23 cellular contexts compared by ENCODE assay signal in the genomic region with DNA sequence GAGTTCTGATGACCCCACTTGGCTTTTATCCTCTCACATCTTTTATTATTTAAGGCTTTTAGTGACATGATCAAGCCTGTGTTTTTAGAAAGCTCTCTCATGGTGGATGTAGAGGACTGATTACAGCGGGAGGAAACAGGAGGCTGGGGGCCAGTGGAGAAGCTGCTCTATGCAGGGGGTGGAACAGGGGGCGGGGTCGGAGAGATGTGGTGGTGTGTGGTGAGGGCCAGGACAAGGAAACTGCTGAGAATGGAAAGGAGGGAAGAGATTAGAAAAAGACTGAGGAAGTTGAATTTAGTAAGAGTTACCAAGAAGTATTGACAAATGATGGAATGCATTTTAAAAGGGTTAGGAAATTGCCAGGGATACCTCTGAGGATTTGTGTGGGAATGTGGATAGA.
DNase-seq lines count a peak whose midpoint lies in the region; ATAC-seq and TF ChIP-seq lines count a peak whose summit lies in the region.
"Had no signal": no experiment of that assay in that cellular context is flagged by ENCODE, and none has a peak within 500 bp of the region (broad histone marks: within the 10 kb centered on the region; RNA-seq: fewer than 3 reads in every experiment).

No MANE protein-coding gene starts in this region.

- no peak overlapping the region for H3K4me3 ChIP-seq in HAP-1
- H3K4me3 ChIP-seq in neural progenitor cell: no peak overlapping the region
- H3K4me3 ChIP-seq: A549; BLaER1 treated with 17β-estradiol and CSF1 and Interleukin-3, amounts not matched to agents 10 nM and 100 nM; GM12878; GM23338 had no signal

- H3K4me2 ChIP-seq in neural progenitor cell: no peak overlapping the region
- H3K4me2 ChIP-seq: A549; BLaER1 treated with 17β-estradiol and CSF1 and Interleukin-3, amounts not matched to agents 10 nM and 100 nM; GM23338 had no signal

- H3K4me1 ChIP-seq in HAP-1: peaks cover 31% of the 10 kb centered on the region
- H3K4me1 ChIP-seq in neural progenitor cell: no peaks in the 10 kb centered on the region
- H3K4me1 ChIP-seq: A549; BE2C; BLaER1 treated with 17β-estradiol and CSF1 and Interleukin-3, amounts not matched to agents 10 nM and 100 nM had no signal

- H3K4me1 Mint-ChIP-seq in WTC11 (peaks cover 29% of the 10 kb centered on the region), neural progenitor cell (peaks cover 29% of the 10 kb centered on the region)
- H3K4me1 Mint-ChIP-seq: CD14-positive monocyte; CD8-positive, alpha-beta memory T cell had no signal

- H3K27me3 Mint-ChIP-seq in WTC11 (ENCODE audit: low read depth) (no peaks in the 10 kb centered on the region; the same call in 1 of the 2 replicates), neural progenitor cell (ENCODE audit: insufficient read depth, low read depth) (no peaks in the 10 kb centered on the region)
- H3K27me3 Mint-ChIP-seq: CD4-positive, alpha-beta T cell had no signal

- H3K9me3 ChIP-seq in HAP-1: no peaks in the 10 kb centered on the region
- peaks cover 7% of the 10 kb centered on the region for H3K9me3 ChIP-seq in neural progenitor cell (ENCODE audit: low read depth)
- H3K9me3 ChIP-seq: A549; BE2C; BLaER1 treated with 17β-estradiol and CSF1 and Interleukin-3, amounts not matched to agents 10 nM and 100 nM had no signal

- H3K9ac ChIP-seq in neural progenitor cell: no peak overlapping the region
- H3K9ac ChIP-seq: BLaER1 treated with 17β-estradiol and CSF1 and Interleukin-3, amounts not matched to agents 10 nM and 100 nM had no signal

- H3K36me3 Mint-ChIP-seq in WTC11 (peaks cover 3% of the 10 kb centered on the region; the same call in 1 of the 2 replicates), neural progenitor cell (no peaks in the 10 kb centered on the region)
- H3K36me3 Mint-ChIP-seq: CD14-positive monocyte; CD8-positive, alpha-beta memory T cell had no signal

- peak overlapping the region; percentile 18; the same call in 1 of the 2 replicates for H3K27ac Mint-ChIP-seq in WTC11
- H3K27ac Mint-ChIP-seq in neural progenitor cell: peak overlapping the region; percentile 10
- H3K27ac Mint-ChIP-seq: CD14-positive monocyte; CD4-positive, alpha-beta T cell; CD8-positive, alpha-beta memory T cell; GM23338 had no signal

- H3F3A ChIP-seq in neural progenitor cell (ENCODE audit: low read depth): no peaks in the 10 kb centered on the region

- TF ChIP-seq CTCF in WTC11 (IDR thresholded peaks at IDR 0.05): no peak
- no peak for TF ChIP-seq CTCF in neural progenitor cell (IDR thresholded peaks at IDR 0.05)

- POLR2A ChIA-PET in WTC11 (lab: Charles Lee): no interaction called here

- H3K27me3 ChIP-seq in HAP-1 (ENCODE audit: low read depth) (no peaks in the 10 kb centered on the region), neural progenitor cell (no peaks in the 10 kb centered on the region)
- H3K27me3 ChIP-seq: BE2C had no signal

- CTCF ChIA-PET in WTC11 (lab: Charles Lee): no interaction called here

- H3K79me2 ChIP-seq in neural progenitor cell (ENCODE audit: low read depth): no peaks in the 10 kb centered on the region

- DNase-seq in HAP-1 (ENCODE audit: low spot score in 2 of 2): peak; percentile 53 to 82
- peak; percentile 14 for DNase-seq in WTC11 (ENCODE audit: low spot score)
- DNase-seq in iPS-NIHi7 (ENCODE audit: extremely low spot score): peak; percentile 40
- no peak for DNase-seq in neural progenitor cell (ENCODE audit: low spot score)
- DNase-seq in NCI-H128 (lab: John Stamatoyannopoulos, UW; ENCODE audit: unreplicated experiment): no peak
- DNase-seq in NCI-H82 treated with DMSO at 0.1 percent for 48 hours (lab: John Stamatoyannopoulos, UW; ENCODE audit: unreplicated experiment): no peak
- DNase-seq: 8988T; ACHN; AML-193; BE2C; CD4-positive, alpha-beta T cell; CD8-positive, alpha-beta memory T cell; DMS 273 treated with DMSO at 0.1 percent for 48 hours; DMS79; EL; GDM1; HCEC 1CT had no signal

- H3K27ac ChIP-seq in neural progenitor cell: no peak overlapping the region
- H3K27ac ChIP-seq: A549; BLaER1 treated with 17β-estradiol and CSF1 and Interleukin-3, amounts not matched to agents 10 nM and 100 nM had no signal

- ATAC-seq in WTC11: peak; percentile 65; the same call in 1 of the 2 replicates
- ATAC-seq in SK-N-SH treated with all-trans-retinoic acid at 6 μM for 48 hours: no peak
- ATAC-seq: A549, GM12878, GM23338 had no signal

- in situ Hi-C loops in HAP-1 (cut with MboI; ENCODE audit: low sequenced_read_pairs): no loop called here

- H3K9me3 Mint-ChIP-seq in WTC11: peaks cover 6% of the 10 kb centered on the region
- no peaks in the 10 kb centered on the region for H3K9me3 Mint-ChIP-seq in neural progenitor cell
- H3K9me3 Mint-ChIP-seq: CD4-positive, alpha-beta T cell; GM23338 had no signal

- H3K36me3 ChIP-seq in HAP-1 (replicated peaks) (no peaks in the 10 kb centered on the region), neural progenitor cell (no peaks in the 10 kb centered on the region)
- H3K36me3 ChIP-seq: BE2C; BLaER1 treated with 17β-estradiol and CSF1 and Interleukin-3, amounts not matched to agents 10 nM and 100 nM had no signal

- no peak overlapping the region; the same call in 1 of the 2 replicates for H3K4me3 Mint-ChIP-seq in WTC11
- no peak overlapping the region for H3K4me3 Mint-ChIP-seq in neural progenitor cell
- H3K4me3 Mint-ChIP-seq: CD14-positive monocyte; CD4-positive, alpha-beta T cell; CD8-positive, alpha-beta memory T cell; GM23338 had no signal

- no peaks in the 10 kb centered on the region for H4K20me1 ChIP-seq in neural progenitor cell (ENCODE audit: low read depth)
- H4K20me1 ChIP-seq: BLaER1 treated with 17β-estradiol and CSF1 and Interleukin-3, amounts not matched to agents 10 nM and 100 nM had no signal

- no peak overlapping the region for H2AFZ ChIP-seq in neural progenitor cell (replicated peaks)
- H2AFZ ChIP-seq: GM23338 had no signal

TF ChIP-seq in WTC11, 78 proteins besides CTCF, POLR2A, EP300 and RAD21:
- TF ChIP-seq, protein P1, sequence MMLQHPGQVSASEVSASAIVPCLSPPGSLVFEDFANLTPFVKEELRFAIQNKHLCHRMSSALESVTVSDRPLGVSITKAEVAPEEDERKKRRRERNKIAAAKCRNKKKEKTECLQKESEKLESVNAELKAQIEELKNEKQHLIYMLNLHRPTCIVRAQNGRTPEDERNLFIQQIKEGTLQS (CRISPR knock-in tag; conservative IDR thresholded peaks at IDR 0.05): no peak
- no peak for TF ChIP-seq ZBTB21 (CRISPR knock-in tag; IDR thresholded peaks at IDR 0.05; ENCODE audit: borderline replicate concordance)
- TF ChIP-seq SMAD3 (CRISPR knock-in tag; IDR thresholded peaks at IDR 0.05; ENCODE audit: borderline replicate concordance): no peak
- TF ChIP-seq KAT7 (CRISPR knock-in tag; IDR thresholded peaks at IDR 0.05; ENCODE audit: borderline replicate concordance): no peak
- TF ChIP-seq NFE2L1 (CRISPR knock-in tag; IDR thresholded peaks at IDR 0.05): no peak
- no peak for TF ChIP-seq JUN (CRISPR knock-in tag; IDR thresholded peaks at IDR 0.05)
- no peak for TF ChIP-seq ZNF423 (CRISPR knock-in tag; IDR thresholded peaks at IDR 0.05)
- TF ChIP-seq CREB1 (CRISPR knock-in tag; IDR thresholded peaks at IDR 0.05): no peak
- no peak for TF ChIP-seq GRHL2 (CRISPR knock-in tag; IDR thresholded peaks at IDR 0.05; ENCODE audit: insufficient replicate concordance, severe bottlenecking)

TF ChIP-seq in SK-N-SH treated with all-trans-retinoic acid at 6 μM for 48 hours, 23 proteins besides CTCF, POLR2A, EP300 and RAD21 (continues in another document):
- TF ChIP-seq, protein P2, sequence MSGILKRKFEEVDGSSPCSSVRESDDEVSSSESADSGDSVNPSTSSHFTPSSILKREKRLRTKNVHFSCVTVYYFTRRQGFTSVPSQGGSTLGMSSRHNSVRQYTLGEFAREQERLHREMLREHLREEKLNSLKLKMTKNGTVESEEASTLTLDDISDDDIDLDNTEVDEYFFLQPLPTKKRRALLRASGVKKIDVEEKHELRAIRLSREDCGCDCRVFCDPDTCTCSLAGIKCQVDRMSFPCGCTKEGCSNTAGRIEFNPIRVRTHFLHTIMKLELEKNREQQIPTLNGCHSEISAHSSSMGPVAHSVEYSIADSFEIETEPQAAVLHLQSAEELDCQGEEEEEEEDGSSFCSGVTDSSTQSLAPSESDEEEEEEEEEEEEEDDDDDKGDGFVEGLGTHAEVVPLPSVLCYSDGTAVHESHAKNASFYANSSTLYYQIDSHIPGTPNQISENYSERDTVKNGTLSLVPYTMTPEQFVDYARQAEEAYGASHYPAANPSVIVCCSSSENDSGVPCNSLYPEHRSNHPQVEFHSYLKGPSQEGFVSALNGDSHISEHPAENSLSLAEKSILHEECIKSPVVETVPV (CRISPR knock-in tag; IDR thresholded peaks at IDR 0.05): no peak
- TF ChIP-seq TCF4 (CRISPR knock-in tag; IDR thresholded peaks at IDR 0.05; ENCODE audit: borderline replicate concordance): no peak
- no peak for TF ChIP-seq ISL1 (CRISPR knock-in tag; IDR thresholded peaks at IDR 0.05)
- TF ChIP-seq ZNF8 (CRISPR knock-in tag; IDR thresholded peaks at IDR 0.05): no peak
- no peak for TF ChIP-seq OSR1 (CRISPR knock-in tag; IDR thresholded peaks at IDR 0.05)
- TF ChIP-seq ESRRG (CRISPR knock-in tag; IDR thresholded peaks at IDR 0.05): no peak
- TF ChIP-seq CSDC2 (CRISPR knock-in tag; IDR thresholded peaks at IDR 0.05): no peak
- TF ChIP-seq ARNTL (CRISPR knock-in tag; IDR thresholded peaks at IDR 0.05; ENCODE audit: borderline replicate concordance, low read depth): no peak
- TF ChIP-seq ZNF565 (CRISPR knock-in tag; conservative IDR thresholded peaks at IDR 0.05; ENCODE audit: low read depth): no peak
- no peak for TF ChIP-seq GLIS3 (CRISPR knock-in tag; IDR thresholded peaks at IDR 0.05)
- TF ChIP-seq PPARA (CRISPR knock-in tag; IDR thresholded peaks at IDR 0.05; ENCODE audit: borderline replicate concordance): no peak
- TF ChIP-seq, protein P3, sequence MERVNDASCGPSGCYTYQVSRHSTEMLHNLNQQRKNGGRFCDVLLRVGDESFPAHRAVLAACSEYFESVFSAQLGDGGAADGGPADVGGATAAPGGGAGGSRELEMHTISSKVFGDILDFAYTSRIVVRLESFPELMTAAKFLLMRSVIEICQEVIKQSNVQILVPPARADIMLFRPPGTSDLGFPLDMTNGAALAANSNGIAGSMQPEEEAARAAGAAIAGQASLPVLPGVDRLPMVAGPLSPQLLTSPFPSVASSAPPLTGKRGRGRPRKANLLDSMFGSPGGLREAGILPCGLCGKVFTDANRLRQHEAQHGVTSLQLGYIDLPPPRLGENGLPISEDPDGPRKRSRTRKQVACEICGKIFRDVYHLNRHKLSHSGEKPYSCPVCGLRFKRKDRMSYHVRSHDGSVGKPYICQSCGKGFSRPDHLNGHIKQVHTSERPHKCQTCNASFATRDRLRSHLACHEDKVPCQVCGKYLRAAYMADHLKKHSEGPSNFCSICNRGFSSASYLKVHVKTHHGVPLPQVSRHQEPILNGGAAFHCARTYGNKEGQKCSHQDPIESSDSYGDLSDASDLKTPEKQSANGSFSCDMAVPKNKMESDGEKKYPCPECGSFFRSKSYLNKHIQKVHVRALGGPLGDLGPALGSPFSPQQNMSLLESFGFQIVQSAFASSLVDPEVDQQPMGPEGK (CRISPR knock-in tag; IDR thresholded peaks at IDR 0.05; ENCODE audit: borderline replicate concordance): no peak
- no peak for TF ChIP-seq SNAI2 (CRISPR knock-in tag; IDR thresholded peaks at IDR 0.05)

Comparison
In these comparisons a context has a peak if more than half of its experiments do, and no peak if none do; other contexts are left out.
1. DNase-seq: peak in HAP-1 (2 of 2), WTC11 (single experiment) and iPS-NIHi7 (single experiment); none in neural progenitor cell (single experiment), NCI-H128 (single experiment) and NCI-H82 treated with DMSO at 0.1 percent for 48 hours (single experiment).